Comparison of ENCODE assay signal across 19 cellular contexts in genomic region chr1:210568631-210569030, GRCh38.
A peak's percentile ranks its signal among the peaks of the same experiment; 100 is the strongest.
DNase-seq lines count a peak whose midpoint lies in the region; ATAC-seq and TF ChIP-seq lines count a peak whose summit lies in the region.
"Had no signal": no experiment of that assay in that cellular context is flagged by ENCODE, and none has a peak within 500 bp of the region (broad histone marks: within the 10 kb centered on the region; RNA-seq: fewer than 3 reads in every experiment).

No MANE protein-coding gene starts in this region.

- H3K4me1 Mint-ChIP-seq in mesothelial cell of epicardium: peaks cover 7% of the 10 kb centered on the region
- H3K4me1 Mint-ChIP-seq: CD8-positive, alpha-beta memory T cell had no signal

- no peak for TF ChIP-seq CTCF in mesothelial cell of epicardium (IDR thresholded peaks at IDR 0.05; ENCODE audit: unreplicated experiment)

- no peak for ATAC-seq in HG03565 (IDR thresholded peaks at IDR 0.05; ENCODE audit: unreplicated experiment)
- ATAC-seq in activated CD4-positive, CD25-positive, alpha-beta regulatory T cell treated with anti-CD3 and anti-CD28 coated beads, Interleukin-2, amount 50 U/mL, for 24 hours: no peak
- ATAC-seq: Right ventricle myocardium inferior had no signal

- no peak overlapping the region for H3K4me3 Mint-ChIP-seq in mesothelial cell of epicardium
- H3K4me3 Mint-ChIP-seq: CD8-positive, alpha-beta memory T cell; T-helper 1 cell treated with Interleukin-12 subunit alpha and Interleukin-12 subunit beta and Interleukin-4 antibody, amounts not matched to agents 30 μg/mL and 1 μg/mL, for 36 hours had no signal

- H3K9me3 Mint-ChIP-seq in mesothelial cell of epicardium: no peaks in the 10 kb centered on the region
- H3K9me3 Mint-ChIP-seq: CD8-positive, alpha-beta memory T cell; T-helper 1 cell treated with Interleukin-12 subunit alpha and Interleukin-12 subunit beta and Interleukin-4 antibody, amounts not matched to agents 30 μg/mL and 1 μg/mL, for 36 hours had no signal

- peaks cover 25% of the 10 kb centered on the region for H3K27me3 Mint-ChIP-seq in mesothelial cell of epicardium (ENCODE audit: low read depth)

- H3K36me3 Mint-ChIP-seq in mesothelial cell of epicardium: no peaks in the 10 kb centered on the region

- H3K27ac Mint-ChIP-seq in mesothelial cell of epicardium: no peak overlapping the region
- H3K27ac Mint-ChIP-seq: CD8-positive, alpha-beta memory T cell; T-helper 1 cell treated with Interleukin-12 subunit alpha and Interleukin-12 subunit beta and Interleukin-4 antibody, amounts not matched to agents 30 μg/mL and 1 μg/mL, for 36 hours had no signal

- DNase-seq in DMS79 treated with DMSO at 0.1 percent for 48 hours (lab: John Stamatoyannopoulos, UW): peak; percentile 24
- no peak for DNase-seq in DMS79 (lab: John Stamatoyannopoulos, UW)
- DNase-seq in DMS53 (lab: John Stamatoyannopoulos, UW): peak; percentile 86
- peak; percentile 16 for DNase-seq in NCI-H460 (ENCODE audit: extremely low read depth, low read depth)
- peak; percentile 32 for DNase-seq in renal cortical epithelial cell (ENCODE audit: low read depth)
- no peak for DNase-seq in mesothelial cell of epicardium (ENCODE audit: low spot score in 2 of 2, unreplicated experiment in 2 of 2)
- DNase-seq: CD8-positive, alpha-beta memory T cell; GDM1; GOT3; HCEC 1CT; NCI-H1105; NCI-H146; NCI-H2029 treated with DMSO at 0.1 percent for 48 hours; NCI-H446; NCI-H748 treated with DMSO at 0.1 percent for 48 hours had no signal

Comparison
In these comparisons a context has a peak if more than half of its experiments do, and no peak if none do; other contexts are left out.
1. DNase-seq: peak in DMS79 treated with DMSO at 0.1 percent for 48 hours (single experiment), DMS53 (single experiment), NCI-H460 (single experiment) and renal cortical epithelial cell (single experiment); none in DMS79 (single experiment) and mesothelial cell of epicardium (0 of 2).